ENCODE assay signal across 7 cellular contexts in genomic region chr11:23834306-23834705, GRCh38.
A peak's percentile ranks its signal among the peaks of the same experiment; 100 is the strongest.
DNase-seq lines count a peak whose midpoint lies in the region; ATAC-seq and TF ChIP-seq lines count a peak whose summit lies in the region.
"Not testable (repeated sequence)": the region's sequence is repeated elsewhere in the genome, so short reads cannot be mapped to it uniquely, and the experiment has no call there.

No MANE protein-coding gene starts in this region.

- ATAC-seq in RWPE2 (ENCODE audit: low read depth) = peak; percentile 49; the same call in 1 of the 3 replicates

- not testable (repeated sequence) for H3K4me3 Mint-ChIP-seq in MCF 10A (ENCODE audit: unreplicated experiment); osteocyte (ENCODE audit: unreplicated experiment)

- H3K36me3 Mint-ChIP-seq in MCF 10A (ENCODE audit: insufficient read depth, unreplicated experiment); osteocyte (ENCODE audit: unreplicated experiment): not testable (repeated sequence)

- not testable (repeated sequence) for H3K27ac ChIP-seq in RWPE2 (ENCODE audit: poor library complexity, severe bottlenecking)

- H3K4me3 ChIP-seq in RWPE2 (ENCODE audit: severe bottlenecking) = not testable (repeated sequence)

- H3K36me3 ChIP-seq in RWPE2 (ENCODE audit: low read depth) = not testable (repeated sequence)

- POLR2A ChIA-PET in MCF 10A (lab: Yijun Ruan, JAX) = not testable (repeated sequence)

- H3K9me3 ChIP-seq in RWPE2 (ENCODE audit: severe bottlenecking) = not testable (repeated sequence)

- not testable (repeated sequence) for H3K4me1 ChIP-seq in RWPE2 (ENCODE audit: insufficient read depth, poor library complexity, severe bottlenecking)

- H3K4me1 Mint-ChIP-seq in MCF 10A (ENCODE audit: insufficient read depth, unreplicated experiment); osteocyte (ENCODE audit: unreplicated experiment): not testable (repeated sequence)

- not testable (repeated sequence) for H3K27me3 Mint-ChIP-seq in MCF 10A (ENCODE audit: insufficient read depth, unreplicated experiment); osteocyte (ENCODE audit: unreplicated experiment)

- H3K27ac Mint-ChIP-seq in MCF 10A (ENCODE audit: low read depth, unreplicated experiment); osteocyte (ENCODE audit: unreplicated experiment): not testable (repeated sequence)

- H3K9me3 Mint-ChIP-seq in MCF 10A (ENCODE audit: unreplicated experiment); osteocyte (ENCODE audit: unreplicated experiment): not testable (repeated sequence)

- peak; percentile 55 for TF ChIP-seq CTCF in RWPE2 (IDR thresholded peaks at IDR 0.05; ENCODE audit: poor library complexity, severe bottlenecking)
- peak; percentile 41 for TF ChIP-seq CTCF in MCF 10A (IDR thresholded peaks at IDR 0.05; ENCODE audit: unreplicated experiment)
- TF ChIP-seq CTCF in osteocyte (IDR thresholded peaks at IDR 0.05) = peak; percentile 25

- CTCF ChIA-PET in MCF 10A (lab: Yijun Ruan, JAX) = interaction anchor here (0.7 to 1.5 kb wide), 4 partner anchors 9 to 225 kb away, joined by 3 to 7 read pairs (median 4); no protein-coding TSS in a partner anchor

- not testable (repeated sequence) for BruUV-seq in MCF 10A (replicated peaks; lab: Mats Ljungman, UMichigan)

- H3K27me3 ChIP-seq in RWPE2 (ENCODE audit: insufficient read depth, poor library complexity, severe bottlenecking) = not testable (repeated sequence)

- peak; percentile 43 for DNase-seq in DMS53 (lab: John Stamatoyannopoulos, UW)
- peak; percentile 19 for DNase-seq in HT-29 (ENCODE audit: low spot score)
- not testable (repeated sequence) for DNase-seq in RWPE2 (ENCODE audit: low spot score); osteocyte (ENCODE audit: extremely low spot score, unreplicated experiment)
- DNase-seq in MCF 10A (ENCODE audit: unreplicated experiment) = peak; percentile 21
- peak; percentile 16 for DNase-seq in fibroblast of gingiva (ENCODE audit: low read depth)
- DNase-seq in hepatic stellate cell (ENCODE audit: low spot score) = peak; percentile 0

- intact Hi-C loops in MCF 10A (cut with micrococcal nuclease) = loop anchor here (2.0 kb wide), 1 partner anchor 552 kb away; no protein-coding TSS in a partner anchor
